ENCODE assay signal across 8 cellular contexts in the genomic region with DNA sequence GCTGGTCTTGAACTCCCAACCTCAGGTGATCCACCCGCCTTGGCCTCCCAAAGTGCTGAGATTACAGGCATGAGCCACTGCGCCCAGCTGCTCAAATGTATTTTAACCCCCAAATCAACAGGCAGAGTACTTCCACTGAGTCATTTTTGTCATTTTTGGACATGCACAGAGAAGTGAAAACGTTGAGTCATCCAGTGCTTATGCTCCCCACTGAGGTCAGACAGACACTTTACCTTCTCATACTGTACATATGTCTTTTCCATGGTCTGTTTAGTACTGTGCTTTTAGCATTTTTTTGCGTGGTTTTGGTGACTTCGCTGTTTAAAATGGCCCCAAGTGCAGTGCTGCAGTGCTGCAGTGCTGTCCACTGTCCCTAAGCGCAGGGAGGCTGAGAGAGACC.
DNase-seq lines count a peak whose midpoint lies in the region; ATAC-seq and TF ChIP-seq lines count a peak whose summit lies in the region.
"Not testable (repeated sequence)": the region's sequence is repeated elsewhere in the genome, so short reads cannot be mapped to it uniquely, and the experiment has no call there.

No MANE protein-coding gene starts in this region.

- peaks cover 15% of the 10 kb centered on the region for H3K4me1 Mint-ChIP-seq in activated CD4-positive, alpha-beta memory T cell treated with anti-CD3 and anti-CD28 coated beads for 36 hours (ENCODE audit: low read depth)

- H3K9me3 Mint-ChIP-seq in activated CD4-positive, alpha-beta memory T cell treated with anti-CD3 and anti-CD28 coated beads for 36 hours: not testable (repeated sequence)

- H3K36me3 Mint-ChIP-seq in activated CD4-positive, alpha-beta memory T cell treated with anti-CD3 and anti-CD28 coated beads for 36 hours: not testable (repeated sequence)

- TF ChIP-seq CTCF in choroid plexus epithelial cell (conservative IDR thresholded peaks at IDR 0.05; ENCODE audit: low read depth, low read length): not testable (repeated sequence)

- POLR2A ChIA-PET in activated CD4-positive, alpha-beta memory T cell treated with anti-CD3 and anti-CD28 coated beads for 36 hours (lab: Charles Lee): not testable (repeated sequence)

- not testable (repeated sequence) for H3K27ac Mint-ChIP-seq in activated CD4-positive, alpha-beta memory T cell treated with anti-CD3 and anti-CD28 coated beads for 36 hours

- not testable (repeated sequence) for H3K4me3 ChIP-seq in choroid plexus epithelial cell (ENCODE audit: low read depth, low read length)

- peak; percentile 76 for DNase-seq in ELR (ENCODE audit: low read depth)
- peak; percentile 76 for DNase-seq in M059J (ENCODE audit: low read depth)
- peak; percentile 52 for DNase-seq in activated CD4-positive, alpha-beta memory T cell treated with anti-CD3 and anti-CD28 coated beads for 36 hours
- DNase-seq in choroid plexus epithelial cell (ENCODE audit: low read depth): peak; percentile 66
- peak in 2 of 3 donors; percentile 15 to 21 for DNase-seq in stimulated activated CD4-positive, alpha-beta T cell treated with anti-CD3 and anti-CD28 coated beads, TNF-alpha, amount 100 ng/mL, for 48 hours (ENCODE audit: low read depth in 3 of 3)

- ATAC-seq in GM19043 (IDR thresholded peaks at IDR 0.05; ENCODE audit: low read depth, unreplicated experiment) (peak; percentile 87), GM21825 (IDR thresholded peaks at IDR 0.05; ENCODE audit: unreplicated experiment) (peak; percentile 85), HG03095 (IDR thresholded peaks at IDR 0.05; ENCODE audit: unreplicated experiment) (peak; percentile 89)

- intact Hi-C loops in activated CD4-positive, alpha-beta memory T cell treated with anti-CD3 and anti-CD28 coated beads for 36 hours (cut with micrococcal nuclease): loop anchor here (1.0 kb wide), 1 partner anchor 128 kb away; no protein-coding TSS in a partner anchor

- not testable (repeated sequence) for H3K27me3 Mint-ChIP-seq in activated CD4-positive, alpha-beta memory T cell treated with anti-CD3 and anti-CD28 coated beads for 36 hours

- CTCF ChIA-PET in activated CD4-positive, alpha-beta memory T cell treated with anti-CD3 and anti-CD28 coated beads for 36 hours (lab: Charles Lee): not testable (repeated sequence)

- not testable (repeated sequence) for H3K4me3 Mint-ChIP-seq in activated CD4-positive, alpha-beta memory T cell treated with anti-CD3 and anti-CD28 coated beads for 36 hours

Comparison
In these comparisons a context has a peak if more than half of its experiments do, and no peak if none do; other contexts are left out.
1. DNase-seq: peak in every context shown above with its lines; median percentile 76 in ELR; 76 in M059J; 66 in choroid plexus epithelial cell; 52 in activated CD4-positive, alpha-beta memory T cell treated with anti-CD3 and anti-CD28 coated beads for 36 hours; 18 in stimulated activated CD4-positive, alpha-beta T cell treated with anti-CD3 and anti-CD28 coated beads, TNF-alpha, amount 100 ng/mL, for 48 hours.